In the genomic region with DNA sequence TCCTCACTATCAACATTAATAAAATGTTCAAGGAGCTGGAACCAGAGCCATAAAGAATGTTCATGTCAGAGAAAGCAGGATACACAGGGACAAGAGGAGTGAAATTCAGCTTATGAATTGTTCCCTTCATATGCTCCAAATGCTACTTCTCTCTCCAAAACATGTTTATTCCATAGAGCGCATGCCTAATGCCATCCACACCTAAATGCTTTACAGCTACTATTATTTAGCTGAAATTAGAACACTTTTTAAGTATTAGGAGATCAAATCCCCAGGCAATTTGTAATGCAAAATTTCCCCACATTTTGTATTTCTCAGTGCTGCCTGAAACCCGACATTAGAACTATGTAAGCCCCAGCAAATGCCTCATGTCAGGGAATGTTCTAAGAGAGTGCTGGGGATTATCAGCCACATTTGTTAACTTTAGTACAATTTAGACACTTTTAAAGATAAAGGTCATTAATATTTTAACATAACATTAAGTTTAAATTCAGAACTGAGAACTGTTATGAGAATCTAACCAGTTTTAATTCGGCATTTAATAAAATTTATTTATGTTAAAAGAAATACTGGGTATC, we compare ENCODE assay signal across 31 cellular contexts.
"Had no signal": no experiment of that assay in that cellular context is flagged by ENCODE, and none has a peak within 500 bp of the region (broad histone marks: within the 10 kb centered on the region; RNA-seq: fewer than 3 reads in every experiment).

No MANE protein-coding gene starts in this region.

- H3K79me2 ChIP-seq: parathyroid adenoma had no signal

- H3K9me3 ChIP-seq: ovary, psoas muscle, right lobe of liver, sigmoid colon, suprapubic skin, testis, tibial artery, transverse colon, upper lobe of right lung, uterus had no signal

- H3K4me1 Mint-ChIP-seq: stimulated activated memory B cell treated with anti-CD40 and anti-IgM and Interleukin-4, amounts not matched to agents 10 μg/mL and 1 μg/mL and 100 μg/mL, for 72 hours; stimulated activated naive CD8-positive, alpha-beta T cell treated with anti-CD3 and anti-CD28 coated beads, Interleukin-15, amount 100 ng/mL, for 72 hours had no signal

- H3K36me3 ChIP-seq: ovary, right lobe of liver, sigmoid colon, suprapubic skin, tibial artery, transverse colon, upper lobe of right lung, uterus had no signal

- H2AFZ ChIP-seq: parathyroid adenoma had no signal

- H3K27me3 ChIP-seq: ovary, right lobe of liver, sigmoid colon, suprapubic skin, testis, tibial artery, transverse colon, upper lobe of right lung, uterus had no signal

- H3K27me3 Mint-ChIP-seq: naive thymus-derived CD8-positive, alpha-beta T cell; natural killer cell treated with Interleukin-12 subunit alpha and Interleukin-12 subunit beta and Interleukin-15 and Interleukin-18, amount 100 ng/mL, for 72 hours; stimulated activated memory B cell treated with anti-CD40 and anti-IgM and Interleukin-4, amounts not matched to agents 10 μg/mL and 1 μg/mL and 100 μg/mL, for 72 hours; stimulated activated naive CD8-positive, alpha-beta T cell treated with anti-CD3 and anti-CD28 coated beads, Interleukin-15, amount 100 ng/mL, for 72 hours had no signal

- H3K9ac ChIP-seq: parathyroid adenoma had no signal

- H3K4me3 Mint-ChIP-seq: naive thymus-derived CD8-positive, alpha-beta T cell; natural killer cell treated with Interleukin-12 subunit alpha and Interleukin-12 subunit beta and Interleukin-15 and Interleukin-18, amount 100 ng/mL, for 72 hours; nephron progenitor cell; neural crest cell; stimulated activated memory B cell treated with anti-CD40 and anti-IgM and Interleukin-4, amounts not matched to agents 10 μg/mL and 1 μg/mL and 100 μg/mL, for 72 hours; stimulated activated naive CD8-positive, alpha-beta T cell treated with anti-CD3 and anti-CD28 coated beads, Interleukin-15, amount 100 ng/mL, for 72 hours; type B pancreatic cell had no signal

- H3K27ac ChIP-seq: ovary, parathyroid adenoma, psoas muscle, right lobe of liver, sigmoid colon, suprapubic skin, testis, tibial artery, transverse colon, upper lobe of right lung, uterus had no signal

- H3K9me3 Mint-ChIP-seq: naive thymus-derived CD8-positive, alpha-beta T cell; natural killer cell treated with Interleukin-12 subunit alpha and Interleukin-12 subunit beta and Interleukin-15 and Interleukin-18, amount 100 ng/mL, for 72 hours; nephron progenitor cell; neural crest cell; stimulated activated memory B cell treated with anti-CD40 and anti-IgM and Interleukin-4, amounts not matched to agents 10 μg/mL and 1 μg/mL and 100 μg/mL, for 72 hours; stimulated activated naive CD8-positive, alpha-beta T cell treated with anti-CD3 and anti-CD28 coated beads, Interleukin-15, amount 100 ng/mL, for 72 hours; type B pancreatic cell had no signal

- H3K4me3 ChIP-seq: ovary, psoas muscle, right lobe of liver, sigmoid colon, suprapubic skin, testis, tibial artery, transverse colon, upper lobe of right lung, uterus had no signal

- H3K27ac Mint-ChIP-seq: naive thymus-derived CD8-positive, alpha-beta T cell; natural killer cell treated with Interleukin-12 subunit alpha and Interleukin-12 subunit beta and Interleukin-15 and Interleukin-18, amount 100 ng/mL, for 72 hours; nephron progenitor cell; progenitor cell of endocrine pancreas; stimulated activated memory B cell treated with anti-CD40 and anti-IgM and Interleukin-4, amounts not matched to agents 10 μg/mL and 1 μg/mL and 100 μg/mL, for 72 hours; stimulated activated naive CD8-positive, alpha-beta T cell treated with anti-CD3 and anti-CD28 coated beads, Interleukin-15, amount 100 ng/mL, for 72 hours; type B pancreatic cell had no signal

- H3K4me1 ChIP-seq: psoas muscle, right lobe of liver, suprapubic skin, testis, transverse colon, upper lobe of right lung, uterus had no signal

- DNase-seq: naive thymus-derived CD8-positive, alpha-beta T cell; nephron progenitor cell; occipital lobe; ovary; posterior cingulate gyrus; psoas muscle; right cardiac atrium; right lobe of liver; sigmoid colon; small intestine; stimulated activated CD4-positive, alpha-beta T cell treated with anti-CD3 and anti-CD28 coated beads, Interleukin-15, amount 100 ng/mL, for 24 hours; stimulated activated CD4-positive, alpha-beta T cell treated with anti-CD3 and anti-CD28 coated beads, Interleukin-2, amount 100 ng/mL, for 24 hours; stimulated activated CD4-positive, alpha-beta T cell treated with anti-CD3 and anti-CD28 coated beads, Interleukin-2, amount 100 ng/mL, for 48 hours; stimulated activated CD4-positive, alpha-beta T cell treated with anti-CD3 and anti-CD28 coated beads, Interleukin-4, amount 100 ng/mL, for 4 hours; stimulated activated CD8-positive, alpha-beta memory T cell treated with anti-CD3 and anti-CD28 coated beads, Interleukin-4, amount 100 ng/mL, for 48 hours; stimulated activated naive CD4-positive, alpha-beta T cell; stimulated activated naive CD8-positive, alpha-beta T cell treated with anti-CD3 and anti-CD28 coated beads, Interleukin-15, amount 100 ng/mL, for 72 hours; stimulated activated naive CD8-positive, alpha-beta T cell treated with anti-CD3 and anti-CD28 coated beads, Interleukin-15, Interleukin-2, amounts not matched to agents 100 U/mL and 50 U/mL, for 24 hours; substantia nigra; testis; tibial artery; transverse colon; upper lobe of right lung; uterus had no signal

- H3K36me3 Mint-ChIP-seq: naive thymus-derived CD8-positive, alpha-beta T cell; natural killer cell treated with Interleukin-12 subunit alpha and Interleukin-12 subunit beta and Interleukin-15 and Interleukin-18, amount 100 ng/mL, for 72 hours; stimulated activated memory B cell treated with anti-CD40 and anti-IgM and Interleukin-4, amounts not matched to agents 10 μg/mL and 1 μg/mL and 100 μg/mL, for 72 hours; type B pancreatic cell had no signal
